16 cellular contexts compared by ENCODE assay signal in the genomic region with DNA sequence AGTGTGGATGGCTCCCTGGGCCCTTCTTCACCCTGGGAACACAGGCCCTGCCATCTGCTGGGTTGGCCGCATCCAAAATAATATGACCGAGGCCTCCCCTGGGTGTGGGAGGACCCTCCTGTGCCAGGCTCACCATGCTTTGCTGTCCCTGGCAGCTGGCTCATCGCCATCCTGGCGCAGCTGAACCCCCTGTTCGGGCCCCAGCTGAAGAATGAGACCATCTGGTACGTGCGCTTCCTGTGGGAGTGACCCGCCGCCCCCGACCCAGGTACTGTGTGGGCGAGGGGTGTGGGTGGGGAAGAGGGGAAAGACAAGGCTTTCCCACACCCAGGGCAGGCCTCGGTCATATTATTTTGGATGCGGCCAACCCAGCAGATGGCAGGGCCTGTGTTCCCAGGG.
"Had no signal": no experiment of that assay in that cellular context is flagged by ENCODE, and none has a peak within 500 bp of the region (broad histone marks: within the 10 kb centered on the region; RNA-seq: fewer than 3 reads in every experiment).

No MANE protein-coding gene starts in this region.

- DNase-seq: activated CD4-positive, alpha-beta memory T cell treated with anti-CD3 and anti-CD28 coated beads for 36 hours; activated CD4-positive, alpha-beta T cell treated with anti-CD3 and anti-CD28 coated beads for 1 hour; anterior cingulate cortex; heart right ventricle; islet precursor cell; left lung; mesenchymal stem cell; stimulated activated CD4-positive, alpha-beta T cell treated with anti-CD3 and anti-CD28 coated beads, Interleukin-4, amount 100 ng/mL, for 1 hour; stimulated activated CD8-positive, alpha-beta memory T cell treated with anti-CD3 and anti-CD28 coated beads, Interleukin-4, amount 100 ng/mL, for 48 hours; T1000; testis had no signal

- H3K4me3 Mint-ChIP-seq: activated CD4-positive, alpha-beta memory T cell treated with anti-CD3 and anti-CD28 coated beads for 36 hours; activated naive CD4-positive, alpha-beta T cell treated with anti-CD3 and anti-CD28 coated beads, Interleukin-2, amount 50 U/mL, for 24 hours; activated T-helper 17 cell treated with anti-CD3 and anti-CD28 coated beads, Interleukin-2, amount 50 U/mL, for 72 hours; stimulated activated naive CD8-positive, alpha-beta T cell treated with anti-CD3 and anti-CD28 coated beads, Interleukin-15, Interleukin-2, amounts not matched to agents 100 ng/mL and 50 ng/mL, for 24 hours had no signal

- H3K9me3 Mint-ChIP-seq: activated CD4-positive, alpha-beta memory T cell treated with anti-CD3 and anti-CD28 coated beads for 36 hours; activated naive CD4-positive, alpha-beta T cell treated with anti-CD3 and anti-CD28 coated beads, Interleukin-2, amount 50 U/mL, for 24 hours; activated T-helper 17 cell treated with anti-CD3 and anti-CD28 coated beads, Interleukin-2, amount 50 U/mL, for 72 hours; stimulated activated naive CD8-positive, alpha-beta T cell treated with anti-CD3 and anti-CD28 coated beads, Interleukin-15, Interleukin-2, amounts not matched to agents 100 ng/mL and 50 ng/mL, for 24 hours had no signal

- H3K27ac ChIP-seq: breast epithelium, heart right ventricle, left lung, pancreas, testis had no signal

- H3K27ac Mint-ChIP-seq: activated CD4-positive, alpha-beta memory T cell treated with anti-CD3 and anti-CD28 coated beads for 36 hours; activated T-helper 17 cell treated with anti-CD3 and anti-CD28 coated beads, Interleukin-2, amount 50 U/mL, for 72 hours; stimulated activated naive CD8-positive, alpha-beta T cell treated with anti-CD3 and anti-CD28 coated beads, Interleukin-15, Interleukin-2, amounts not matched to agents 100 ng/mL and 50 ng/mL, for 24 hours had no signal

- ATAC-seq: activated T-helper 17 cell treated with anti-CD3 and anti-CD28 coated beads, Interleukin-2, amount 50 U/mL, for 72 hours; heart right ventricle; left lung; pancreas had no signal

- H3K27me3 ChIP-seq: breast epithelium, heart right ventricle, pancreas, testis had no signal

- H3K27me3 Mint-ChIP-seq: activated CD4-positive, alpha-beta memory T cell treated with anti-CD3 and anti-CD28 coated beads for 36 hours; activated naive CD4-positive, alpha-beta T cell treated with anti-CD3 and anti-CD28 coated beads, Interleukin-2, amount 50 U/mL, for 24 hours; activated T-helper 17 cell treated with anti-CD3 and anti-CD28 coated beads, Interleukin-2, amount 50 U/mL, for 72 hours; stimulated activated naive CD8-positive, alpha-beta T cell treated with anti-CD3 and anti-CD28 coated beads, Interleukin-15, Interleukin-2, amounts not matched to agents 100 ng/mL and 50 ng/mL, for 24 hours had no signal

- H3K36me3 ChIP-seq: breast epithelium, pancreas had no signal

- H3K4me3 ChIP-seq: breast epithelium, heart right ventricle, left lung, pancreas, testis had no signal

- H3K9me3 ChIP-seq: breast epithelium, heart right ventricle, left lung, pancreas, testis had no signal

- H3K36me3 Mint-ChIP-seq: activated naive CD4-positive, alpha-beta T cell treated with anti-CD3 and anti-CD28 coated beads, Interleukin-2, amount 50 U/mL, for 24 hours had no signal
